ENCODE assay signal across 1 cellular context in genomic region chr16:3881499-3881995, GRCh38.
TF ChIP-seq lines count a peak whose summit lies in the region.

No MANE protein-coding gene starts in this region.

TF ChIP-seq in K562, 482 proteins besides CTCF, POLR2A, EP300 and RAD21 (continued from another document and continues in another):
- TF ChIP-seq CUX1 (CRISPR knock-in tag; IDR thresholded peaks at IDR 0.05), result no peak
- TF ChIP-seq ZNF398 (CRISPR knock-in tag; IDR thresholded peaks at IDR 0.05), result no peak
- TF ChIP-seq TAF1 (IDR thresholded peaks at IDR 0.05; ENCODE audit: control insufficient read depth, extremely low read depth, insufficient read depth, low read length, severe bottlenecking), result no peak
- TF ChIP-seq FOSL1 (tag; conservative IDR thresholded peaks at IDR 0.05), result no peak
- no peak for TF ChIP-seq ZNF79 (CRISPR knock-in tag; IDR thresholded peaks at IDR 0.05; ENCODE audit: low read depth)
- TF ChIP-seq MTA2 (IDR thresholded peaks at IDR 0.05; ENCODE audit: low read depth), result no peak
- TF ChIP-seq PHF8 (IDR thresholded peaks at IDR 0.05; ENCODE audit: borderline replicate concordance, low read length), result no peak
- TF ChIP-seq SP2 (IDR thresholded peaks at IDR 0.05; ENCODE audit: extremely low read depth, low read depth, low read length, poor library complexity, severe bottlenecking), result no peak
- TF ChIP-seq ZFP1 (CRISPR knock-in tag; IDR thresholded peaks at IDR 0.05), result no peak
- peak; percentile 23; the same call in 1 of the 2 replicates for TF ChIP-seq ATF3 (IDR thresholded peaks at IDR 0.05)
- TF ChIP-seq ATF3 (CRISPR knock-in tag; conservative IDR thresholded peaks at IDR 0.05), result no peak
- no peak for TF ChIP-seq ATF1 (CRISPR knock-in tag; IDR thresholded peaks at IDR 0.05)
- TF ChIP-seq ATF1 (tag; IDR thresholded peaks at IDR 0.05), result no peak
- TF ChIP-seq ARNT (IDR thresholded peaks at IDR 0.05), result no peak
- TF ChIP-seq MTA3 (IDR thresholded peaks at IDR 0.05; ENCODE audit: borderline replicate concordance), result no peak
- TF ChIP-seq ZNF23 (CRISPR knock-in tag; IDR thresholded peaks at IDR 0.05), result no peak
- TF ChIP-seq ZKSCAN1 (IDR thresholded peaks at IDR 0.05; ENCODE audit: low read depth, low read length), result no peak
- no peak for TF ChIP-seq NRF1 (conservative IDR thresholded peaks at IDR 0.05 in 1 of 2, IDR thresholded peaks at IDR 0.05 in 1 of 2)
- TF ChIP-seq ZNF592 (IDR thresholded peaks at IDR 0.05), result no peak
- TF ChIP-seq MEF2A (IDR thresholded peaks at IDR 0.05; ENCODE audit: control insufficient read depth, low read depth, low read length), result no peak
- no peak for TF ChIP-seq ZNF41 (CRISPR knock-in tag; conservative IDR thresholded peaks at IDR 0.05)
- TF ChIP-seq ZBTB12 (CRISPR knock-in tag; IDR thresholded peaks at IDR 0.05), result no peak
- no peak for TF ChIP-seq THRA (IDR thresholded peaks at IDR 0.05)
- TF ChIP-seq SRSF7 (optimal IDR thresholded peaks at IDR 0.05; ENCODE audit: low read depth, low read length), result no peak
- no peak for TF ChIP-seq HES1 (IDR thresholded peaks at IDR 0.05; ENCODE audit: low read depth)
- TF ChIP-seq ZBTB33 (CRISPR knock-in tag; IDR thresholded peaks at IDR 0.05), result peak; percentile 89
- no peak for TF ChIP-seq MLX (CRISPR knock-in tag; conservative IDR thresholded peaks at IDR 0.05)
- no peak for TF ChIP-seq IRF2 (CRISPR knock-in tag; IDR thresholded peaks at IDR 0.05)
- no peak for TF ChIP-seq EGR1 (conservative IDR thresholded peaks at IDR 0.05)
- 0 out of 2 replicates have a peak, but pooled peaks have one; percentile 20 for TF ChIP-seq SMARCA4 (IDR thresholded peaks at IDR 0.05)
- no peak for TF ChIP-seq ZNF512 (tag; IDR thresholded peaks at IDR 0.05)
- TF ChIP-seq NFXL1 (CRISPR knock-in tag; IDR thresholded peaks at IDR 0.05), result no peak
- no peak for TF ChIP-seq MXI1 (IDR thresholded peaks at IDR 0.05; ENCODE audit: low read depth, low read length)
- no peak for TF ChIP-seq KAT7 (CRISPR knock-in tag; IDR thresholded peaks at IDR 0.05; ENCODE audit: borderline replicate concordance)
- TF ChIP-seq ARID1B (IDR thresholded peaks at IDR 0.05), result peak; percentile 40; the same call in 1 of the 2 replicates
- TF ChIP-seq ZNF511 (CRISPR knock-in tag; IDR thresholded peaks at IDR 0.05), result no peak
- no peak for TF ChIP-seq ETS1 (conservative IDR thresholded peaks at IDR 0.05; ENCODE audit: control insufficient read depth, low read depth, low read length)
- TF ChIP-seq SAFB (IDR thresholded peaks at IDR 0.05; ENCODE audit: borderline replicate concordance, low read depth, low read length), result peak; percentile 59; the same call in 1 of the 2 replicates
- no peak for TF ChIP-seq TCF7 (IDR thresholded peaks at IDR 0.05; ENCODE audit: borderline replicate concordance)
